Comparison of ENCODE assay signal across 18 cellular contexts in genomic region chrX:154058207-154058997, GRCh38. TPM values are rescaled to one million over a fixed set of nuclear protein-coding genes. Genes with fewer than 3 reads are reported as not detected.
A peak's percentile ranks its signal among the peaks of the same experiment; 100 is the strongest.
DNase-seq lines count a peak whose midpoint lies in the region; ATAC-seq lines count a peak whose summit lies in the region.
"Had no signal": no experiment of that assay in that cellular context is flagged by ENCODE, and none has a peak within 500 bp of the region (broad histone marks: within the 10 kb centered on the region; RNA-seq: fewer than 3 reads in every experiment).

No MANE protein-coding gene starts in this region.

- intact Hi-C loops in naive thymus-derived CD4-positive, alpha-beta T cell (cut with micrococcal nuclease): loop anchor here (5.0 to 10.0 kb wide), 2 partner anchors 34 to 294 kb away; partner anchors contain the start of gene PLXNB3 (in 1 of the 2)

- no peaks in the 10 kb centered on the region for H3K9me3 Mint-ChIP-seq in activated T-helper 17 cell treated with anti-CD3 and anti-CD28 coated beads, Interleukin-2, amount 50 U/mL, for 72 hours
- peaks cover 0 to 3% (median 0%) of the 10 kb centered on the region in 11 donors for H3K9me3 Mint-ChIP-seq in naive thymus-derived CD4-positive, alpha-beta T cell
- H3K9me3 Mint-ChIP-seq: T-helper 1 cell treated with Interleukin-12 subunit alpha and Interleukin-12 subunit beta and Interleukin-4 antibody, amounts not matched to agents 30 μg/mL and 1 μg/mL, for 36 hours had no signal

- DNase-seq in stimulated activated CD4-positive, alpha-beta T cell treated with anti-CD3 and anti-CD28 coated beads, Interleukin-1b, Interleukin-23, amount 100 ng/mL, for 48 hours: peak; percentile 29
- DNase-seq in stimulated activated CD4-positive, alpha-beta T cell treated with anti-CD3 and anti-CD28 coated beads, Interleukin-2, amount 100 ng/mL, for 24 hours: no peak
- no peak for DNase-seq in naive thymus-derived CD4-positive, alpha-beta T cell
- DNase-seq: activated CD4-positive, CD25-positive, alpha-beta regulatory T cell; aorta; hypothalamus; NCI-H1930; NCI-H510A treated with DMSO at 0.1 percent for 48 hours; occipital lobe; Right ventricle myocardium superior; stimulated activated CD4-positive, alpha-beta T cell treated with anti-CD3 and anti-CD28 coated beads, Interleukin-2, amount 100 ng/mL, for 48 hours had no signal

- H3K27ac Mint-ChIP-seq in activated T-helper 17 cell treated with anti-CD3 and anti-CD28 coated beads, Interleukin-2, amount 50 U/mL, for 72 hours: peak overlapping the region; percentile 88
- H3K27ac Mint-ChIP-seq in naive thymus-derived CD4-positive, alpha-beta T cell: peak overlapping the region in 6 of 9 donors; percentile 32 to 72 (median 61)
- H3K27ac Mint-ChIP-seq: T-helper 1 cell treated with Interleukin-12 subunit alpha and Interleukin-12 subunit beta and Interleukin-4 antibody, amounts not matched to agents 30 μg/mL and 1 μg/mL, for 36 hours had no signal

- H3K27ac ChIP-seq in naive thymus-derived CD4-positive, alpha-beta T cell (ENCODE audit: low read depth, low read length): no peak overlapping the region
- H3K27ac ChIP-seq: HL-60, thoracic aorta had no signal

- no peaks in the 10 kb centered on the region for H3K27me3 Mint-ChIP-seq in activated T-helper 17 cell treated with anti-CD3 and anti-CD28 coated beads, Interleukin-2, amount 50 U/mL, for 72 hours
- no peaks in the 10 kb centered on the region for H3K27me3 Mint-ChIP-seq in naive thymus-derived CD4-positive, alpha-beta T cell

- CTCF ChIA-PET in naive thymus-derived CD4-positive, alpha-beta T cell (lab: Charles Lee): no interaction called here

- H3K4me1 ChIP-seq in naive thymus-derived CD4-positive, alpha-beta T cell (ENCODE audit: control insufficient read depth in 2 of 2, insufficient read depth in 2 of 2, low read length in 2 of 2): peaks cover 6 to 24% of the 10 kb centered on the region in 2 donors

- peaks cover 74% of the 10 kb centered on the region for H3K36me3 Mint-ChIP-seq in activated T-helper 17 cell treated with anti-CD3 and anti-CD28 coated beads, Interleukin-2, amount 50 U/mL, for 72 hours (ENCODE audit: low read depth)
- H3K36me3 Mint-ChIP-seq in naive thymus-derived CD4-positive, alpha-beta T cell: peaks cover 0 to 15% (median 0%) of the 10 kb centered on the region in 5 donors

- POLR2A ChIA-PET in naive thymus-derived CD4-positive, alpha-beta T cell (lab: Charles Lee): interaction anchor here (0.6 kb wide), 1 partner anchor 272 kb away, joined by 3 read pairs; no protein-coding TSS in a partner anchor

- peaks cover 50% of the 10 kb centered on the region for H3K4me1 Mint-ChIP-seq in activated T-helper 17 cell treated with anti-CD3 and anti-CD28 coated beads, Interleukin-2, amount 50 U/mL, for 72 hours
- H3K4me1 Mint-ChIP-seq in naive thymus-derived CD4-positive, alpha-beta T cell: peaks cover 38 to 73% (median 64%) of the 10 kb centered on the region in 7 donors

- peak; percentile 68 for ATAC-seq in activated T-helper 17 cell treated with anti-CD3 and anti-CD28 coated beads, Interleukin-2, amount 50 U/mL, for 72 hours (replicated peaks)
- ATAC-seq in naive thymus-derived CD4-positive, alpha-beta T cell: no peak
- no peak for ATAC-seq in GM21825 (IDR thresholded peaks at IDR 0.05; ENCODE audit: unreplicated experiment)
- no peak for ATAC-seq in GM18519 (IDR thresholded peaks at IDR 0.05; ENCODE audit: low FRiP score, unreplicated experiment)
- ATAC-seq in HG03469 (IDR thresholded peaks at IDR 0.05; ENCODE audit: unreplicated experiment): no peak

- no peaks in the 10 kb centered on the region for H3K9me3 ChIP-seq in naive thymus-derived CD4-positive, alpha-beta T cell (ENCODE audit: control insufficient read depth in 2 of 3, low read length in 3 of 3)
- H3K9me3 ChIP-seq: thoracic aorta had no signal

- H3K27me3 ChIP-seq in naive thymus-derived CD4-positive, alpha-beta T cell (ENCODE audit: control insufficient read depth in 2 of 2, insufficient read depth in 2 of 2, low read length in 2 of 2): no peaks in the 10 kb centered on the region

- H3K36me3 ChIP-seq in naive thymus-derived CD4-positive, alpha-beta T cell (ENCODE audit: control insufficient read depth in 2 of 3, insufficient read depth in 3 of 3, low read length in 3 of 3): peaks cover 0 to 7% (median 0%) of the 10 kb centered on the region in 3 experiments
- H3K36me3 ChIP-seq: thoracic aorta had no signal

- H3K4me3 Mint-ChIP-seq in activated T-helper 17 cell treated with anti-CD3 and anti-CD28 coated beads, Interleukin-2, amount 50 U/mL, for 72 hours: peak overlapping the region; percentile 64
- peak overlapping the region in 1 of 10 donors; percentile 34 for H3K4me3 Mint-ChIP-seq in naive thymus-derived CD4-positive, alpha-beta T cell
- H3K4me3 Mint-ChIP-seq: T-helper 1 cell treated with Interleukin-12 subunit alpha and Interleukin-12 subunit beta and Interleukin-4 antibody, amounts not matched to agents 30 μg/mL and 1 μg/mL, for 36 hours had no signal

- H3K4me3 ChIP-seq in naive thymus-derived CD4-positive, alpha-beta T cell (ENCODE audit: low read length): no peak overlapping the region
- H3K4me3 ChIP-seq: thoracic aorta had no signal

RNA-seq across cellular contexts. Expression of gene IRAK1, which starts 38.7 kb away (rescaled TPM):
- 100 to 1,000 TPM; 113 to 224 TPM for total RNA-seq in activated T-helper 17 cell treated with anti-CD3 and anti-CD28 coated beads, Interleukin-2, amount 50 U/mL, for 72 hours
- total RNA-seq in naive thymus-derived CD4-positive, alpha-beta T cell: 100 to 1,000 TPM in 2 of 5 experiments, 10 to 100 TPM in 3; 50.6 to 120 (median 61.6) TPM
- 10 to 100 TPM; 20.0 to 47.2 TPM for polyA plus RNA-seq in naive thymus-derived CD4-positive, alpha-beta T cell

RNA-seq across cellular contexts. Expression of gene MECP2, which starts 39.1 kb away (rescaled TPM):
- 10 to 100 TPM; 72.2 to 87.8 TPM for total RNA-seq in activated T-helper 17 cell treated with anti-CD3 and anti-CD28 coated beads, Interleukin-2, amount 50 U/mL, for 72 hours
- 100 to 1,000 TPM in 3 of 5 experiments, 10 to 100 TPM in 2; 72.7 to 155 (median 103) TPM for total RNA-seq in naive thymus-derived CD4-positive, alpha-beta T cell
- polyA plus RNA-seq in naive thymus-derived CD4-positive, alpha-beta T cell: 10 to 100 TPM; 12.1 to 22.5 TPM
